In genomic region chr12:64433915-64434314, GRCh38 we compare ENCODE assay signal across 22 cellular contexts. TPM values are rescaled to one million over a fixed set of nuclear protein-coding genes. Genes with fewer than 3 reads are reported as not detected.
DNase-seq lines count a peak whose midpoint lies in the region; ATAC-seq and TF ChIP-seq lines count a peak whose summit lies in the region.
"Had no signal": no experiment of that assay in that cellular context is flagged by ENCODE, and none has a peak within 500 bp of the region (broad histone marks: within the 10 kb centered on the region; RNA-seq: fewer than 3 reads in every experiment).

No MANE protein-coding gene starts in this region.

- H3K9me3 Mint-ChIP-seq in activated CD4-positive, alpha-beta T cell treated with anti-CD3 and anti-CD28 coated beads, Interleukin-2, amount 10 ng/mL, durations not matched to agents 7 days and 5 days = no peaks in the 10 kb centered on the region
- H3K9me3 Mint-ChIP-seq in CD4-positive, CD25-positive, alpha-beta regulatory T cell = no peaks in the 10 kb centered on the region
- H3K9me3 Mint-ChIP-seq in neural crest cell = no peaks in the 10 kb centered on the region
- H3K9me3 Mint-ChIP-seq: CD14-positive monocyte; CD4-positive, alpha-beta T cell; CD8-positive, alpha-beta T cell had no signal

- H3K36me3 ChIP-seq in CD4-positive, CD25-positive, alpha-beta regulatory T cell (ENCODE audit: control insufficient read depth, insufficient read depth, low read length) = peaks cover 87% of the 10 kb centered on the region
- peaks cover 82 to 97% of the 10 kb centered on the region in 2 experiments for H3K36me3 ChIP-seq in HEK293 (ENCODE audit: control insufficient read depth in 2 of 2, insufficient read depth in 1 of 2, low read length in 2 of 2)

- POLR2A ChIA-PET in activated CD4-positive, alpha-beta T cell treated with anti-CD3 and anti-CD28 coated beads, Interleukin-2, amount 10 ng/mL, durations not matched to agents 7 days and 5 days (lab: Charles Lee) = no interaction called here
- POLR2A ChIA-PET in HEK293 (lab: Yijun Ruan, JAX) = no interaction called here

- peaks cover 3% of the 10 kb centered on the region for H3K4me1 Mint-ChIP-seq in activated CD4-positive, alpha-beta T cell treated with anti-CD3 and anti-CD28 coated beads, Interleukin-2, amount 10 ng/mL, durations not matched to agents 7 days and 5 days
- peaks cover 0 to 13% (median 4%) of the 10 kb centered on the region in 4 donors for H3K4me1 Mint-ChIP-seq in CD4-positive, CD25-positive, alpha-beta regulatory T cell
- no peaks in the 10 kb centered on the region for H3K4me1 Mint-ChIP-seq in neural crest cell
- H3K4me1 Mint-ChIP-seq: CD14-positive monocyte had no signal

- ATAC-seq in CD4-positive, CD25-positive, alpha-beta regulatory T cell (ENCODE audit: low read depth in 2 of 2) = no peak
- ATAC-seq in GM21786 (IDR thresholded peaks at IDR 0.05; ENCODE audit: unreplicated experiment) (no peak), GM18861 (IDR thresholded peaks at IDR 0.05; ENCODE audit: unreplicated experiment) (no peak)
- ATAC-seq: CD8-positive, alpha-beta T cell; GM12878 had no signal

- no peak overlapping the region for H3K27ac ChIP-seq in CD4-positive, CD25-positive, alpha-beta regulatory T cell (ENCODE audit: insufficient read depth, low read length, poor library complexity, severe bottlenecking)
- no peak overlapping the region for H3K27ac ChIP-seq in HEK293 (ENCODE audit: extremely low read depth, low read depth, low read length)
- H3K27ac ChIP-seq: 22Rv1, BLaER1 had no signal

- TF ChIP-seq CTCF in HEK293 (tag by site-specific recombination; IDR thresholded peaks at IDR 0.05) = no peak
- TF ChIP-seq CTCF in neural crest cell (conservative IDR thresholded peaks at IDR 0.05) = no peak

- no peaks in the 10 kb centered on the region for H3K9me3 ChIP-seq in CD4-positive, CD25-positive, alpha-beta regulatory T cell (ENCODE audit: control insufficient read depth in 2 of 2, low read length in 2 of 2)
- H3K9me3 ChIP-seq in HEK293 (ENCODE audit: control insufficient read depth, insufficient read depth, low read depth, low read length) = no peaks in the 10 kb centered on the region
- H3K9me3 ChIP-seq: BE2C, BLaER1, Caco-2 had no signal

- no peaks in the 10 kb centered on the region for H3K4me1 ChIP-seq in CD4-positive, CD25-positive, alpha-beta regulatory T cell (ENCODE audit: control insufficient read depth, insufficient read depth, low read length, poor library complexity, severe bottlenecking)
- H3K4me1 ChIP-seq in HEK293 (ENCODE audit: control insufficient read depth, insufficient read depth, low read length) = no peaks in the 10 kb centered on the region
- H3K4me1 ChIP-seq: BE2C, BLaER1, Caco-2 had no signal

- no peaks in the 10 kb centered on the region for H3K27me3 Mint-ChIP-seq in activated CD4-positive, alpha-beta T cell treated with anti-CD3 and anti-CD28 coated beads, Interleukin-2, amount 10 ng/mL, durations not matched to agents 7 days and 5 days
- H3K27me3 Mint-ChIP-seq in CD4-positive, CD25-positive, alpha-beta regulatory T cell = no peaks in the 10 kb centered on the region
- no peaks in the 10 kb centered on the region for H3K27me3 Mint-ChIP-seq in neural crest cell (ENCODE audit: low read depth)
- H3K27me3 Mint-ChIP-seq: CD4-positive, alpha-beta T cell had no signal

- peaks cover 69% of the 10 kb centered on the region for H3K36me3 Mint-ChIP-seq in activated CD4-positive, alpha-beta T cell treated with anti-CD3 and anti-CD28 coated beads, Interleukin-2, amount 10 ng/mL, durations not matched to agents 7 days and 5 days (ENCODE audit: low read depth)
- H3K36me3 Mint-ChIP-seq in CD4-positive, CD25-positive, alpha-beta regulatory T cell = peaks cover 69% of the 10 kb centered on the region
- H3K36me3 Mint-ChIP-seq in neural crest cell (ENCODE audit: low read depth) = peaks cover 17% of the 10 kb centered on the region

- peak overlapping the region; percentile 26 for H3K27ac Mint-ChIP-seq in activated CD4-positive, alpha-beta T cell treated with anti-CD3 and anti-CD28 coated beads, Interleukin-2, amount 10 ng/mL, durations not matched to agents 7 days and 5 days
- peak overlapping the region in 2 of 3 donors; percentile 15 to 18 for H3K27ac Mint-ChIP-seq in CD4-positive, CD25-positive, alpha-beta regulatory T cell
- peak overlapping the region; percentile 58 for H3K27ac Mint-ChIP-seq in neural crest cell (ENCODE audit: unreplicated experiment)
- H3K27ac Mint-ChIP-seq: CD14-positive monocyte; CD4-positive, alpha-beta T cell; CD8-positive, alpha-beta T cell had no signal

- H3K27me3 ChIP-seq in CD4-positive, CD25-positive, alpha-beta regulatory T cell (ENCODE audit: control insufficient read depth, insufficient read depth, low read length) = no peaks in the 10 kb centered on the region
- H3K27me3 ChIP-seq: BE2C, BLaER1 had no signal

- CTCF ChIA-PET in activated CD4-positive, alpha-beta T cell treated with anti-CD3 and anti-CD28 coated beads, Interleukin-2, amount 10 ng/mL, durations not matched to agents 7 days and 5 days (lab: Charles Lee) = no interaction called here
- CTCF ChIA-PET in HEK293 (lab: Yijun Ruan, JAX) = no interaction called here

- DNase-seq in activated CD4-positive, alpha-beta T cell treated with anti-CD3 and anti-CD28 coated beads, Interleukin-2, amount 10 ng/mL, durations not matched to agents 7 days and 5 days = no peak
- no peak for DNase-seq in activated CD4-positive, alpha-beta T cell treated with anti-CD3 and anti-CD28 coated beads, Interleukin-2, amount 50 U/mL, for 1 hour
- DNase-seq in CD4-positive, CD25-positive, alpha-beta regulatory T cell = no peak
- DNase-seq in neural crest cell (ENCODE audit: low read depth, low spot score) = no peak
- DNase-seq: ACHN; BE2C; C1 segment of cervical spinal cord; Caco-2; Calu3; CD4-positive, alpha-beta T cell; CD8-positive, alpha-beta T cell; DMS79 treated with DMSO at 0.1 percent for 48 hours; GDM1 had no signal

- no peak overlapping the region for H3K4me3 Mint-ChIP-seq in activated CD4-positive, alpha-beta T cell treated with anti-CD3 and anti-CD28 coated beads, Interleukin-2, amount 10 ng/mL, durations not matched to agents 7 days and 5 days
- no peak overlapping the region for H3K4me3 Mint-ChIP-seq in CD4-positive, CD25-positive, alpha-beta regulatory T cell
- H3K4me3 Mint-ChIP-seq in neural crest cell = no peak overlapping the region
- H3K4me3 Mint-ChIP-seq: CD14-positive monocyte; CD4-positive, alpha-beta T cell; CD8-positive, alpha-beta T cell had no signal

- no peak overlapping the region for H3K4me3 ChIP-seq in CD4-positive, CD25-positive, alpha-beta regulatory T cell (ENCODE audit: low read depth, low read length)
- H3K4me3 ChIP-seq in HEK293 (ENCODE audit: low read depth, low read length) = no peak overlapping the region
- H3K4me3 ChIP-seq: BLaER1, GM12878 had no signal

TF ChIP-seq in HEK293, 187 proteins besides CTCF, POLR2A, EP300 and RAD21:
- TF ChIP-seq ZNF121 (tag by site-specific recombination; IDR thresholded peaks at IDR 0.05) = peak; percentile 91
- no peak for TF ChIP-seq ZNF292 (tag by site-specific recombination; IDR thresholded peaks at IDR 0.05; ENCODE audit: borderline replicate concordance, low read depth)

RNA-seq across cellular contexts. Expression of gene TBK1, which starts 18.0 kb away (rescaled TPM):
- total RNA-seq in activated CD4-positive, alpha-beta T cell treated with anti-CD3 and anti-CD28 coated beads, Interleukin-2, amount 10 ng/mL, durations not matched to agents 7 days and 5 days = 10 to 100 TPM; 22.7 to 24.1 TPM
- 24.3 TPM for total RNA-seq in CD4-positive, CD25-positive, alpha-beta regulatory T cell
- 10 to 100 TPM; 21.3 to 29.1 (median 22.8) TPM for polyA plus RNA-seq in CD4-positive, CD25-positive, alpha-beta regulatory T cell
- 16.4 and 19.2 TPM in 2 replicates for total RNA-seq in neural crest cell

RNA-seq across cellular contexts. Expression of gene XPOT, which starts 29.7 kb away (rescaled TPM):
- total RNA-seq in activated CD4-positive, alpha-beta T cell treated with anti-CD3 and anti-CD28 coated beads, Interleukin-2, amount 10 ng/mL, durations not matched to agents 7 days and 5 days = 10 to 100 TPM; 88.2 to 93.4 TPM
- 59.6 TPM for total RNA-seq in CD4-positive, CD25-positive, alpha-beta regulatory T cell
- 10 to 100 TPM; 27.7 to 43.3 (median 34.0) TPM for polyA plus RNA-seq in CD4-positive, CD25-positive, alpha-beta regulatory T cell
- total RNA-seq in neural crest cell = 101 and 103 TPM in 2 replicates

RNA-seq across cellular contexts. Expression of gene C12orf56, which starts 43.4 kb away (rescaled TPM):
- total RNA-seq in activated CD4-positive, alpha-beta T cell treated with anti-CD3 and anti-CD28 coated beads, Interleukin-2, amount 10 ng/mL, durations not matched to agents 7 days and 5 days = not detected
- 0.15 TPM for total RNA-seq in CD4-positive, CD25-positive, alpha-beta regulatory T cell
- not detected for polyA plus RNA-seq in CD4-positive, CD25-positive, alpha-beta regulatory T cell
- 0.51 and 1.2 TPM in 2 replicates for total RNA-seq in neural crest cell
- total RNA-seq: A673; CD8-positive, alpha-beta T cell; G401; GM12878 had no signal
- polyA plus RNA-seq: CD14-positive monocyte, GM12878 had no signal
